In the genomic region with DNA sequence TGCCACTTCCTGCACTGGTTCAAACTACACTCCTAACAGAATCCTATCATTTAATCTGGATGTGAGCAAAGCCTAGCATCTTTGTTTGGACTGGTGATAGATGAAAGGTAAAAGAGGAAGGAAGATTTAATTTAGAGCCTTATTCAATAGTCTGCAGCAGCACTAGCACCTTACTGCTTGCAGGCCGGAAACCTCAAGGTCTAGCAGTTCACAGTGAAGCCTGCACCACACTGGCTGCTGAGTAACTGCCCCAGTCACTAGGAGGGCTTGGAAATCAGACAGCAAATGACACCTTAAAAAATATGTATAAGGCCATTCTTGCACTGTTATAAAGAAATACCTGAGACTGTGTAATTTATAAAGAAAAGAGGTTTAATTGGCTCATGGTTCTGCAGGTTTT, we compare ENCODE assay signal across 12 cellular contexts.
DNase-seq lines count a peak whose midpoint lies in the region; ATAC-seq, FAIRE-seq and TF ChIP-seq lines count a peak whose summit lies in the region.
"Had no signal": no experiment of that assay in that cellular context is flagged by ENCODE, and none has a peak within 500 bp of the region (broad histone marks: within the 10 kb centered on the region; RNA-seq: fewer than 3 reads in every experiment).

No MANE protein-coding gene starts in this region.

- BruUV-seq in PC-3 (replicated peaks; lab: Mats Ljungman, UMichigan) (no TSS peak), A673 (replicated peaks; lab: Mats Ljungman, UMichigan) (no TSS peak)

- H4K20me1 ChIP-seq in PC-3 (ENCODE audit: low read length) = no peaks in the 10 kb centered on the region

- no peak overlapping the region for H3K9ac ChIP-seq in PC-3 (ENCODE audit: low read length)

- no peaks in the 10 kb centered on the region for H3K79me2 ChIP-seq in PC-3 (ENCODE audit: low read length)

- H3F3A ChIP-seq in PC-3 (ENCODE audit: low read length, unreplicated experiment) = no peaks in the 10 kb centered on the region

- 75 to 80% methylated on average over 1 of the region's 1 CpG for WGBS in esophagus squamous epithelium, 2 donors

- DNase-seq in GM12892 (ENCODE audit: insufficient read length) (no peak), NOMO-1 (lab: John Stamatoyannopoulos, UW; ENCODE audit: unreplicated experiment in 2 of 2) (peak; percentile 70 to 84), PC-3 (no peak), WERI-Rb-1 (no peak), A673 (ENCODE audit: low spot score) (no peak), esophagus squamous epithelium (lab: John Stamatoyannopoulos, UW) (no peak)
- DNase-seq in effector CD4-positive, alpha-beta T cell = peak; percentile 2
- DNase-seq: left ventricle myocardium superior, stomach had no signal

- TF ChIP-seq POLR2A in GM12892 (IDR thresholded peaks at IDR 0.05; ENCODE audit: low read depth, low read length) = no peak
- no peak for TF ChIP-seq POLR2A in esophagus squamous epithelium (IDR thresholded peaks at IDR 0.05)

- no peak overlapping the region for H3K4me2 ChIP-seq in PC-3 (ENCODE audit: low read length)

- POLR2A ChIA-PET in PC-3 (lab: Charles Lee; ENCODE audit: unreplicated experiment) = no interaction called here
- POLR2A ChIA-PET in A673 (lab: Charles Lee; ENCODE audit: low non-redundant PET) = no interaction called here

- intact Hi-C loops in PC-3 (cut with micrococcal nuclease) (no loop called here), A673 (cut with micrococcal nuclease; ENCODE audit: unreplicated experiment) (no loop called here), esophagus squamous epithelium (cut with DNase I) (no loop called here)

- peak; percentile 59 for ATAC-seq in GM19035 (IDR thresholded peaks at IDR 0.05; ENCODE audit: unreplicated experiment)
- ATAC-seq in PC-3 = no peak
- ATAC-seq: gastroesophageal sphincter, HepG2, left ventricle myocardium superior had no signal

- H3K9me3 ChIP-seq in PC-3 (ENCODE audit: low read length) (no peaks in the 10 kb centered on the region), WERI-Rb-1 (ENCODE audit: severe bottlenecking) (no peaks in the 10 kb centered on the region), A673 (ENCODE audit: low read depth, low read length, poor library complexity, severe bottlenecking) (no peaks in the 10 kb centered on the region), esophagus squamous epithelium (peaks cover 0 to 9% (median 6%) of the 10 kb centered on the region in 3 donors)

- FAIRE-seq in GM12892 (lab: Jason Lieb, UNC) = peak; percentile 24
- FAIRE-seq: HepG2 had no signal

- H3K4me3 ChIP-seq in PC-3 (ENCODE audit: low read length) (no peak overlapping the region), WERI-Rb-1 (ENCODE audit: low read depth, low read length) (no peak overlapping the region), A673 (ENCODE audit: low read depth, low read length, poor library complexity, severe bottlenecking) (no peak overlapping the region), esophagus squamous epithelium (no peak overlapping the region)
- H3K4me3 ChIP-seq: gastroesophageal sphincter, stomach had no signal

- H3K27me3 ChIP-seq in PC-3 (ENCODE audit: low read length) = no peaks in the 10 kb centered on the region
- H3K27me3 ChIP-seq in WERI-Rb-1 (ENCODE audit: insufficient read depth, low read depth, severe bottlenecking) = peaks cover 35% of the 10 kb centered on the region
- no peaks in the 10 kb centered on the region for H3K27me3 ChIP-seq in A673 (replicated peaks; ENCODE audit: insufficient read depth, low read depth, low read length, poor library complexity)
- H3K27me3 ChIP-seq in esophagus squamous epithelium = no peaks in the 10 kb centered on the region
- H3K27me3 ChIP-seq: gastroesophageal sphincter, stomach had no signal

- TF ChIP-seq CTCF in PC-3 (conservative IDR thresholded peaks at IDR 0.05; ENCODE audit: low read depth, low read length) (no peak), WERI-Rb-1 (IDR thresholded peaks at IDR 0.05; ENCODE audit: low read depth, low read length) (no peak), A673 (conservative IDR thresholded peaks at IDR 0.05; ENCODE audit: low read depth, low read length) (no peak), esophagus squamous epithelium (IDR thresholded peaks at IDR 0.05) (no peak)

- H2AFZ ChIP-seq in PC-3 (ENCODE audit: low read length) = no peak overlapping the region

- CTCF ChIA-PET in PC-3 (lab: Charles Lee) = no interaction called here
- CTCF ChIA-PET in A673 (lab: Charles Lee) = no interaction called here

- H3K36me3 ChIP-seq in PC-3 (ENCODE audit: low read depth, low read length) (no peaks in the 10 kb centered on the region), WERI-Rb-1 (no peaks in the 10 kb centered on the region), A673 (ENCODE audit: insufficient read depth, low read length, poor library complexity, severe bottlenecking) (no peaks in the 10 kb centered on the region), esophagus squamous epithelium (no peaks in the 10 kb centered on the region)
- H3K36me3 ChIP-seq: gastroesophageal sphincter, stomach had no signal

- H3K4me1 ChIP-seq in PC-3 (ENCODE audit: insufficient read depth, low read length) (peaks cover 8% of the 10 kb centered on the region), A673 (ENCODE audit: insufficient read depth, low read length, poor library complexity, severe bottlenecking) (peaks cover 10% of the 10 kb centered on the region), esophagus squamous epithelium (no peaks in the 10 kb centered on the region)
- H3K4me1 ChIP-seq: gastroesophageal sphincter had no signal

- H3K9me2 ChIP-seq in PC-3 (replicated peaks; ENCODE audit: low read length) = no peaks in the 10 kb centered on the region

- H3K27ac ChIP-seq in PC-3 (ENCODE audit: low read length) = no peak overlapping the region
- no peak overlapping the region for H3K27ac ChIP-seq in WERI-Rb-1
- H3K27ac ChIP-seq in A673 (ENCODE audit: low read depth, low read length, poor library complexity, severe bottlenecking) = no peak overlapping the region
- H3K27ac ChIP-seq in esophagus squamous epithelium = no peak overlapping the region
- H3K27ac ChIP-seq: gastroesophageal sphincter, stomach had no signal

Comparison
In these comparisons a context has a peak if more than half of its experiments do, and no peak if none do; other contexts are left out.
1. DNase-seq: peak in NOMO-1 (2 of 2) and effector CD4-positive, alpha-beta T cell (single experiment); none in GM12892 (single experiment), PC-3 (single experiment), WERI-Rb-1 (single experiment), A673 (single experiment) and esophagus squamous epithelium (single experiment).